ENCODE assay signal across 31 cellular contexts in the genomic region with DNA sequence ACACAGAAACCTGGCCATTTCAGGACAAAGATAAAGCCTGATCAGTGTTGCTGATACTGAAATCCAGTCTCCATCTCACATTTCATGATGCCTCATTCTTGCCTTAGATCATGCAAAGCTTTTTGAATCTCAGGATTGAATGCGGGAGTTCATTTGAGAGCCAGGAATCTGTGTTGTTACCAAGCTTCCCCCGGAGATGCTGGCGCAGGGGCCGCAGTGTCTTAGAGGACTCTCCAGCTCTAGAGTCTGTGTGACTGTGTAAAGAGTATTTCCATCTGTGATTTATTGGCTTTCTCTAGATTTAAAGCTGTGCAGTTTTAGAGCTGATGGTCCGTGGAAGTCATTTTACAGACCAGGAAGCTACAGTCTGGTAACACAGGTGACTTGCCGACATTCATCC.
"Had no signal": no experiment of that assay in that cellular context is flagged by ENCODE, and none has a peak within 500 bp of the region (broad histone marks: within the 10 kb centered on the region; RNA-seq: fewer than 3 reads in every experiment).

No MANE protein-coding gene starts in this region.

- H3K4me3 ChIP-seq: adrenal gland, ascending aorta, cardiac muscle cell had no signal

- ATAC-seq: activated CD8-positive, alpha-beta T cell treated with anti-CD3 and anti-CD28 coated beads for 36 hours; activated naive CD4-positive, alpha-beta T cell treated with anti-CD3 and anti-CD28 coated beads, Interleukin-2, amount 50 U/mL, for 72 hours had no signal

- H3K4me1 ChIP-seq: ascending aorta had no signal

- H3K4me3 Mint-ChIP-seq: activated B cell treated with CpG ODN at 0.5 μM for 24 hours; activated CD4-positive, alpha-beta memory T cell treated with anti-CD3 and anti-CD28 coated beads for 36 hours; activated CD4-positive, alpha-beta T cell treated with anti-CD3 and anti-CD28 coated beads, Interleukin-2, amount 10 ng/mL, durations not matched to agents 24 days and 14 days; activated CD8-positive, alpha-beta T cell treated with anti-CD3 and anti-CD28 coated beads for 36 hours; activated naive CD4-positive, alpha-beta T cell treated with anti-CD3 and anti-CD28 coated beads for 36 hours; activated naive CD8-positive, alpha-beta T cell treated with anti-CD3 and anti-CD28 coated beads for 36 hours; activated T-cell treated with anti-CD3 and anti-CD28 coated beads, Interleukin-2, amount 50 U/mL, for 24 hours; brain; T-helper 1 cell treated with Interleukin-12 subunit alpha and Interleukin-12 subunit beta and Interleukin-4 antibody, amounts not matched to agents 30 μg/mL and 1 μg/mL, for 36 hours; T-helper 2 cell treated with Interferon-gamma antibody and Interleukin-4, amounts not matched to agents 5 μg/mL and 100 μg/mL, for 36 hours had no signal

- H3K27ac Mint-ChIP-seq: activated B cell treated with CpG ODN at 0.5 μM for 24 hours; activated CD4-positive, alpha-beta memory T cell treated with anti-CD3 and anti-CD28 coated beads for 36 hours; activated CD4-positive, alpha-beta T cell treated with anti-CD3 and anti-CD28 coated beads, Interleukin-2, amount 10 ng/mL, durations not matched to agents 24 days and 14 days; activated CD8-positive, alpha-beta T cell treated with anti-CD3 and anti-CD28 coated beads for 36 hours; activated naive CD4-positive, alpha-beta T cell treated with anti-CD3 and anti-CD28 coated beads for 36 hours; activated naive CD8-positive, alpha-beta T cell treated with anti-CD3 and anti-CD28 coated beads for 36 hours; activated T-cell treated with anti-CD3 and anti-CD28 coated beads, Interleukin-2, amount 50 U/mL, for 24 hours; T-helper 1 cell treated with Interleukin-12 subunit alpha and Interleukin-12 subunit beta and Interleukin-4 antibody, amounts not matched to agents 30 μg/mL and 1 μg/mL, for 36 hours; T-helper 2 cell treated with Interferon-gamma antibody and Interleukin-4, amounts not matched to agents 5 μg/mL and 100 μg/mL, for 36 hours had no signal

- DNase-seq: activated B cell treated with CpG ODN at 0.5 μM for 24 hours; activated CD4-positive, alpha-beta memory T cell treated with anti-CD3 and anti-CD28 coated beads for 36 hours; activated CD4-positive, alpha-beta T cell treated with anti-CD3 and anti-CD28 coated beads for 4 hours; activated CD4-positive, alpha-beta T cell treated with anti-CD3 and anti-CD28 coated beads, Interleukin-2, amount 10 ng/mL, durations not matched to agents 24 days and 14 days; activated CD4-positive, alpha-beta T cell treated with anti-CD3 and anti-CD28 coated beads, Interleukin-2, amount 50 U/mL, for 1 hour; activated CD4-positive, alpha-beta T cell treated with anti-CD3 and anti-CD28 coated beads, Interleukin-2, amount 50 U/mL, for 4 hours; activated CD4-positive, CD25-positive, alpha-beta regulatory T cell treated with anti-CD3 and anti-CD28 coated beads, Interleukin-2, amount 50 U/mL, for 72 hours; activated CD8-positive, alpha-beta memory T cell treated with anti-CD3 and anti-CD28 coated beads, Interleukin-2, amount 50 U/mL, for 4 hours; activated CD8-positive, alpha-beta T cell treated with anti-CD3 and anti-CD28 coated beads for 36 hours; activated effector memory CD4-positive, alpha-beta T cell treated with anti-CD3 and anti-CD28 coated beads, Interleukin-2, amount 50 U/mL, for 16 hours; activated gamma-delta T cell treated with Interleukin-2 at 50 U/mL for 16 hours; activated naive CD4-positive, alpha-beta T cell; activated naive CD4-positive, alpha-beta T cell treated with anti-CD3 and anti-CD28 coated beads for 36 hours; activated naive CD4-positive, alpha-beta T cell treated with anti-CD3 and anti-CD28 coated beads, Interleukin-2, amount 50 U/mL, for 16 hours; activated naive CD8-positive, alpha-beta T cell treated with anti-CD3 and anti-CD28 coated beads for 36 hours; activated T-cell treated with anti-CD3 and anti-CD28 coated beads, Interleukin-2, amount 50 U/mL, for 24 hours; activated T-cell treated with anti-CD3 and anti-CD28 coated beads, Interleukin-2, amount 50 U/mL, for 48 hours; adrenal gland; amniotic stem cell; central memory CD4-positive, alpha-beta T cell; SW 1271; T-helper 1 cell; T-helper 2 cell; T-helper 9 cell had no signal

- H3K27me3 Mint-ChIP-seq: activated CD4-positive, alpha-beta memory T cell treated with anti-CD3 and anti-CD28 coated beads for 36 hours; activated CD8-positive, alpha-beta T cell treated with anti-CD3 and anti-CD28 coated beads for 36 hours; activated T-cell treated with anti-CD3 and anti-CD28 coated beads, Interleukin-2, amount 50 U/mL, for 24 hours; brain had no signal

- H3K4me1 Mint-ChIP-seq: brain had no signal

- H3K27ac ChIP-seq: adrenal gland, ascending aorta, cardiac muscle cell, VCaP had no signal

- H3K27me3 ChIP-seq: adrenal gland, ascending aorta, cardiac muscle cell had no signal

- H3K9me3 ChIP-seq: adrenal gland, ascending aorta had no signal

- H3K9me3 Mint-ChIP-seq: activated B cell treated with CpG ODN at 0.5 μM for 24 hours; activated CD4-positive, alpha-beta memory T cell treated with anti-CD3 and anti-CD28 coated beads for 36 hours; activated CD4-positive, alpha-beta T cell treated with anti-CD3 and anti-CD28 coated beads, Interleukin-2, amount 10 ng/mL, durations not matched to agents 24 days and 14 days; activated CD8-positive, alpha-beta T cell treated with anti-CD3 and anti-CD28 coated beads for 36 hours; activated naive CD4-positive, alpha-beta T cell treated with anti-CD3 and anti-CD28 coated beads for 36 hours; activated naive CD4-positive, alpha-beta T cell treated with anti-CD3 and anti-CD28 coated beads, Interleukin-2, amount 50 U/mL, for 72 hours; activated naive CD8-positive, alpha-beta T cell treated with anti-CD3 and anti-CD28 coated beads for 36 hours; activated T-cell treated with anti-CD3 and anti-CD28 coated beads, Interleukin-2, amount 50 U/mL, for 24 hours; T-helper 1 cell treated with Interleukin-12 subunit alpha and Interleukin-12 subunit beta and Interleukin-4 antibody, amounts not matched to agents 30 μg/mL and 1 μg/mL, for 36 hours; T-helper 2 cell treated with Interferon-gamma antibody and Interleukin-4, amounts not matched to agents 5 μg/mL and 100 μg/mL, for 36 hours had no signal
